Comparison of ENCODE assay signal across 22 cellular contexts in genomic region chr5:77200663-77201062, GRCh38. TPM values are rescaled to one million over a fixed set of nuclear protein-coding genes. Genes with fewer than 3 reads are reported as not detected.
"Had no signal": no experiment of that assay in that cellular context is flagged by ENCODE, and none has a peak within 500 bp of the region (broad histone marks: within the 10 kb centered on the region; RNA-seq: fewer than 3 reads in every experiment).

No MANE protein-coding gene starts in this region.

- H3K4me3 Mint-ChIP-seq: central memory CD8-positive, alpha-beta T cell; immature natural killer cell; naive B cell; nephron; stimulated activated effector memory CD8-positive, alpha-beta T cell treated with anti-CD3 and anti-CD28 coated beads, Interleukin-12 subunit alpha, Interleukin-12 subunit beta, amount 100 ng/mL, for 72 hours had no signal

- H3K27ac Mint-ChIP-seq: immature natural killer cell; nephron; stimulated activated effector memory CD8-positive, alpha-beta T cell treated with anti-CD3 and anti-CD28 coated beads, Interleukin-12 subunit alpha, Interleukin-12 subunit beta, amount 100 ng/mL, for 72 hours had no signal

- H3K4me2 ChIP-seq: smooth muscle cell had no signal

- H3K4me1 Mint-ChIP-seq: central memory CD8-positive, alpha-beta T cell; immature natural killer cell; naive B cell; nephron; stimulated activated effector memory CD8-positive, alpha-beta T cell treated with anti-CD3 and anti-CD28 coated beads, Interleukin-12 subunit alpha, Interleukin-12 subunit beta, amount 100 ng/mL, for 72 hours had no signal

- H3K4me1 ChIP-seq: left lung, stomach, transverse colon had no signal

- H3K4me3 ChIP-seq: dorsolateral prefrontal cortex, left lung, lung, smooth muscle cell, stomach, thoracic aorta, transverse colon had no signal

- H3K27ac ChIP-seq: dorsolateral prefrontal cortex, left lung, stomach, thoracic aorta, transverse colon had no signal

- H3K27me3 ChIP-seq: dorsolateral prefrontal cortex, left lung, stomach, transverse colon had no signal

- H3K36me3 Mint-ChIP-seq: immature natural killer cell; stimulated activated effector memory CD8-positive, alpha-beta T cell treated with anti-CD3 and anti-CD28 coated beads, Interleukin-12 subunit alpha, Interleukin-12 subunit beta, amount 100 ng/mL, for 72 hours had no signal

- DNase-seq: cortex of kidney; dorsolateral prefrontal cortex; effector CD8-positive, alpha-beta T cell; immature natural killer cell; left lung; mesenchymal stem cell; midbrain; naive B cell; stimulated activated CD4-positive, alpha-beta T cell treated with anti-CD3 and anti-CD28 coated beads, Interleukin-4, amount 100 ng/mL, for 1 hour; stimulated activated CD8-positive, alpha-beta memory T cell treated with anti-CD3 and anti-CD28 coated beads, Interleukin-4, amount 100 ng/mL, for 48 hours; stomach; substantia nigra; transverse colon had no signal

- H3K36me3 ChIP-seq: left lung, stomach, thoracic aorta, transverse colon had no signal

- H3K9me3 Mint-ChIP-seq: central memory CD8-positive, alpha-beta T cell had no signal

- ATAC-seq: esophagus mucosa; left lung; stimulated activated effector memory CD8-positive, alpha-beta T cell treated with anti-CD3 and anti-CD28 coated beads, Interleukin-12 subunit alpha, Interleukin-12 subunit beta, amount 100 ng/mL, for 72 hours had no signal

RNA-seq across cellular contexts. Expression of gene PDE8B, which starts 9.8 kb away (rescaled TPM):
- total RNA-seq: pulmonary artery endothelial cell had no signal
- polyA plus RNA-seq: keratinocyte had no signal
